ENCODE assay signal across 21 cellular contexts in the genomic region with DNA sequence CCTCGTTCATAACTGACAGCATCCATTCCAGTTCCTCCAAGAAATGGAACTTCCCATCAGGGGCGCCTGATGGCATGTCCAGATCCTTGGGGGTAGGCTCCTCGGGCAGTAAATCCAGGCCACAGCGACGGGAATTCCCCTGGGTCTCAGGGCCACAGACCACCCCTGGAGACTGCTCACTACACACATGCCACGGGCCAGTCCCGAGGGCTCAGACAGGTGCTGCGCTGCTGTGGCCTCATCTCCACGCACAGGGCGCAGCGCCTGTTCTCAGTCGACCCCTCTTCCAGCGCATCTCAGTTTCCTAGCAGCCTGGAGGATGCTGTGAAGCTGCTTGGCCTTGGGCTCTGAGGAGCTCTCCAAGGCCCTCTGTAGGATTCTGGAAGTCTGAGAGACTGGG.
A peak's percentile ranks its signal among the peaks of the same experiment; 100 is the strongest.
DNase-seq lines count a peak whose midpoint lies in the region; ATAC-seq and TF ChIP-seq lines count a peak whose summit lies in the region.
"Had no signal": no experiment of that assay in that cellular context is flagged by ENCODE, and none has a peak within 500 bp of the region (broad histone marks: within the 10 kb centered on the region; RNA-seq: fewer than 3 reads in every experiment).

No MANE protein-coding gene starts in this region.

- H3K27ac ChIP-seq in GM23338 (ENCODE audit: low read depth) (no peak overlapping the region), osteoblast (ENCODE audit: low read depth, low read length) (no peak overlapping the region), upper lobe of right lung (no peak overlapping the region), right atrium auricular region (no peak overlapping the region), thyroid gland (no peak overlapping the region)
- H3K27ac ChIP-seq: A549; BLaER1 treated with 17β-estradiol and CSF1 and Interleukin-3, amounts not matched to agents 10 nM and 100 nM had no signal

- H3K27me3 Mint-ChIP-seq in GM23338 (ENCODE audit: insufficient read depth, low read depth, poor library complexity) (peaks cover 4% of the 10 kb centered on the region), chondrocyte (ENCODE audit: low read depth) (no peaks in the 10 kb centered on the region)
- H3K27me3 Mint-ChIP-seq: CD4-positive, alpha-beta memory T cell had no signal

- H3K36me3 ChIP-seq in GM23338 (ENCODE audit: insufficient read depth): no peaks in the 10 kb centered on the region
- no peaks in the 10 kb centered on the region for H3K36me3 ChIP-seq in osteoblast (ENCODE audit: insufficient read depth, low read length)
- H3K36me3 ChIP-seq in upper lobe of right lung: no peaks in the 10 kb centered on the region
- H3K36me3 ChIP-seq in right atrium auricular region: no peaks in the 10 kb centered on the region
- H3K36me3 ChIP-seq in thyroid gland: no peaks in the 10 kb centered on the region
- H3K36me3 ChIP-seq: BE2C; BLaER1 treated with 17β-estradiol and CSF1 and Interleukin-3, amounts not matched to agents 10 nM and 100 nM had no signal

- H3K4me3 ChIP-seq in GM23338 (no peak overlapping the region), osteoblast (ENCODE audit: insufficient read depth, low read length) (no peak overlapping the region), upper lobe of right lung (no peak overlapping the region), right atrium auricular region (no peak overlapping the region), thyroid gland (replicated peaks in 1 of 3) (no peak overlapping the region)
- H3K4me3 ChIP-seq: A549; BLaER1 treated with 17β-estradiol and CSF1 and Interleukin-3, amounts not matched to agents 10 nM and 100 nM had no signal

- H3K79me2 ChIP-seq in GM23338 (replicated peaks; ENCODE audit: insufficient read depth) (no peaks in the 10 kb centered on the region), osteoblast (ENCODE audit: insufficient read depth, low read length) (no peaks in the 10 kb centered on the region)

- H3K36me3 Mint-ChIP-seq in GM23338 (ENCODE audit: low read depth) (peaks cover 3% of the 10 kb centered on the region; the same call in 1 of the 3 replicates), chondrocyte (ENCODE audit: low read depth) (peaks cover 6% of the 10 kb centered on the region)
- H3K36me3 Mint-ChIP-seq: CD4-positive, alpha-beta memory T cell had no signal

- 89 to 95% methylated on average over 8 to 12 of the region's 13 CpGs for WGBS in thyroid gland, 2 donors

- DNase-seq in GM23338 (ENCODE audit: low spot score): no peak
- DNase-seq in chondrocyte (ENCODE audit: low spot score): peak; percentile 77
- DNase-seq in osteoblast (ENCODE audit: insufficient read length, low spot score, missing footprints): peak; percentile 74
- peak; percentile 40 for DNase-seq in upper lobe of right lung
- DNase-seq in right atrium auricular region (ENCODE audit: low spot score): no peak
- no peak for DNase-seq in thyroid gland
- DNase-seq in GM13977 (ENCODE audit: low spot score): no peak
- DNase-seq: 8988T; ACHN; AML-193; BE2C; Calu3; CD4-positive, alpha-beta memory T cell; COR-L47; DMS53; DMS79 treated with DMSO at 0.1 percent for 48 hours; GF-D8; H9 had no signal

- H3K9me3 ChIP-seq in osteoblast (ENCODE audit: low read depth, low read length) (no peaks in the 10 kb centered on the region), upper lobe of right lung (no peaks in the 10 kb centered on the region), right atrium auricular region (no peaks in the 10 kb centered on the region), thyroid gland (no peaks in the 10 kb centered on the region)
- H3K9me3 ChIP-seq: A549; BLaER1 treated with 17β-estradiol and CSF1 and Interleukin-3, amounts not matched to agents 10 nM and 100 nM had no signal

- H3K9me2 ChIP-seq in GM23338 (ENCODE audit: insufficient read depth): no peaks in the 10 kb centered on the region

- intact Hi-C loops in upper lobe of right lung (cut with DNase I) (no loop called here), thyroid gland (cut with DNase I) (loop anchor here (10.0 kb wide), 1 partner anchor 56 kb away; no protein-coding TSS in a partner anchor)

- TF ChIP-seq CTCF in GM23338 (conservative IDR thresholded peaks at IDR 0.05; ENCODE audit: low read depth in 2 of 2): no peak
- no peak for TF ChIP-seq CTCF in chondrocyte (IDR thresholded peaks at IDR 0.05)
- no peak for TF ChIP-seq CTCF in osteoblast (IDR thresholded peaks at IDR 0.05; ENCODE audit: extremely low read depth, low read depth, low read length)
- no peak for TF ChIP-seq CTCF in upper lobe of right lung (IDR thresholded peaks at IDR 0.05)
- TF ChIP-seq CTCF in right atrium auricular region (IDR thresholded peaks at IDR 0.05): no peak
- TF ChIP-seq CTCF in thyroid gland (IDR thresholded peaks at IDR 0.05): no peak
- no peak for TF ChIP-seq CTCF in GM13977 (IDR thresholded peaks at IDR 0.05; ENCODE audit: extremely low read depth, insufficient read depth, missing control alignments)

- H3K4me3 Mint-ChIP-seq in GM23338 (no peak overlapping the region), chondrocyte (ENCODE audit: unreplicated experiment) (no peak overlapping the region)
- H3K4me3 Mint-ChIP-seq: CD4-positive, alpha-beta memory T cell; H9 had no signal

- H3K27ac Mint-ChIP-seq in GM23338 (peak overlapping the region; percentile 59; the same call in 1 of the 2 replicates), chondrocyte (ENCODE audit: unreplicated experiment) (no peak overlapping the region)
- H3K27ac Mint-ChIP-seq: H9 had no signal

- in situ Hi-C loops in GM13977 (cut with MboI; ENCODE audit: low pct_unique_long_range_greater_than_20kb, low sequenced_read_pairs, unreplicated experiment): no loop called here

- H3K4me2 ChIP-seq in GM23338: no peak overlapping the region
- no peak overlapping the region for H3K4me2 ChIP-seq in osteoblast (ENCODE audit: insufficient read depth, low read length)
- H3K4me2 ChIP-seq: A549; BLaER1 treated with 17β-estradiol and CSF1 and Interleukin-3, amounts not matched to agents 10 nM and 100 nM had no signal

- H4K20me1 ChIP-seq in GM23338 (replicated peaks; ENCODE audit: insufficient read depth) (no peaks in the 10 kb centered on the region), osteoblast (ENCODE audit: insufficient read depth, low read length) (no peaks in the 10 kb centered on the region)
- H4K20me1 ChIP-seq: BLaER1 treated with 17β-estradiol and CSF1 and Interleukin-3, amounts not matched to agents 10 nM and 100 nM had no signal

- H3K4me1 ChIP-seq in GM23338 (ENCODE audit: insufficient read depth) (peaks cover 6% of the 10 kb centered on the region; the same call in 1 of the 2 replicates), osteoblast (ENCODE audit: insufficient read depth, low read length) (no peaks in the 10 kb centered on the region), upper lobe of right lung (no peaks in the 10 kb centered on the region), right atrium auricular region (no peaks in the 10 kb centered on the region), thyroid gland (no peaks in the 10 kb centered on the region)
- H3K4me1 ChIP-seq: A549, BE2C had no signal

- H3K27me3 ChIP-seq in GM23338 (ENCODE audit: insufficient read depth) (no peaks in the 10 kb centered on the region), osteoblast (ENCODE audit: insufficient read depth, low read length) (no peaks in the 10 kb centered on the region), upper lobe of right lung (no peaks in the 10 kb centered on the region), right atrium auricular region (no peaks in the 10 kb centered on the region), thyroid gland (no peaks in the 10 kb centered on the region)
- H3K27me3 ChIP-seq: BE2C; BLaER1 treated with 17β-estradiol and CSF1 and Interleukin-3, amounts not matched to agents 10 nM and 100 nM had no signal

- H3K4me1 Mint-ChIP-seq in GM23338 (peaks cover 7% of the 10 kb centered on the region), chondrocyte (ENCODE audit: low read depth) (no peaks in the 10 kb centered on the region)

- H3F3A ChIP-seq in GM23338 (replicated peaks; ENCODE audit: low read depth): no peaks in the 10 kb centered on the region

- H3K9me3 Mint-ChIP-seq in GM23338: no peaks in the 10 kb centered on the region
- H3K9me3 Mint-ChIP-seq in chondrocyte (ENCODE audit: low read depth): no peaks in the 10 kb centered on the region
- H3K9me3 Mint-ChIP-seq: CD4-positive, alpha-beta memory T cell; H9 had no signal

- ATAC-seq in GM23338 (no peak), upper lobe of right lung (no peak)
- ATAC-seq: A549, HCT116 had no signal

- no peak for TF ChIP-seq POLR2A in thyroid gland (IDR thresholded peaks at IDR 0.05)

- H2AFZ ChIP-seq in GM23338 (no peak overlapping the region), osteoblast (ENCODE audit: low read length) (no peak overlapping the region)

TF ChIP-seq in GM23338, 12 proteins besides CTCF, POLR2A, EP300 and RAD21 (continues in another document):
- TF ChIP-seq STAT1 (IDR thresholded peaks at IDR 0.05; ENCODE audit: unreplicated experiment) (no peak), ZNF114 (CRISPR knock-in tag; IDR thresholded peaks at IDR 0.05) (no peak), POLR2AphosphoS5 (IDR thresholded peaks at IDR 0.05; ENCODE audit: low read depth) (no peak)

Comparison
In these comparisons a context has a peak if more than half of its experiments do, and no peak if none do; other contexts are left out.
1. DNase-seq: peak in chondrocyte (single experiment), osteoblast (single experiment) and upper lobe of right lung (single experiment); none in GM23338 (single experiment), right atrium auricular region (single experiment), thyroid gland (0 of 2) and GM13977 (single experiment).